In the genomic region with DNA sequence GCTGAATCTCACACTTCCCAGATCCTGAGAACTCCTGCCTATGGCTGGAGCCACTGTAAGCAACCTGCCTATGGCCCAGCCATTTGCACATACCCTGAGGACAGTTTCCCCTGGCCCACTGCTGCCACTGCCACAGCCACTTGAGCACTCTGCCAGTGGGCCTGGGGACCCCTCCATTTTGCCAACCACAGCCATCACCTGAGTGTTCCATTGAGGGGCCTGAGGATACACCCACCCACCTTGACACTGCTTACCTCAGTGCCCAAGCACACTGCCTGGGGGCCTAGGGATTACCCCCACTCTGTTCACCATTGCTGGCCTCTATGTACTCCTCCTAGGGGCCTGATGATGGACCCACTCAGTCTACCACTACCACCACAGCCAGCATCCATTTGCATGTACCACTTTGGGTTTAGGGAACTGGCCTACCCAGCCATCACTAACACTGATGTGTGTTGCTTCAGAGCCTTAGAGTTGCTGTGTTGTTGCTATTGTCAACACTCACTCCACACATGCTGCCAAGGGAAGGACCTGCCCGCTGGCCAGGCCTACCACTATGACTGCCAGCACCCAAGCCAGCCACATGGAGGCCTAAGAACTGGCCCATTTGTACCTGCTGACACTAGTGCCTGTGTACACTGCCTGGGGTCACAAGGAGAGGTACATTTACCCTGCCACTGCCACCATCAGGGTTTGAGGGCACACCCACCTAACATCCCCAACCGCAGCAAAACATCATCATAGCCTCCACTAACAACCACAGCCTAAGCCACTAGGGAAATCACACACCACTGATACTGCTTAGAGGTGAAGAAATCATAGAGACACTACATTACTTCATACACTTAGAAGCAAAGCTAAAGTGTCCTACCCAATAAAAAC, we compare ENCODE assay signal across 29 cellular contexts. TPM values are rescaled to one million over a fixed set of nuclear protein-coding genes. Genes with fewer than 3 reads are reported as not detected.
DNase-seq lines count a peak whose midpoint lies in the region; ATAC-seq and TF ChIP-seq lines count a peak whose summit lies in the region.
"Had no signal": no experiment of that assay in that cellular context is flagged by ENCODE, and none has a peak within 500 bp of the region (broad histone marks: within the 10 kb centered on the region; RNA-seq: fewer than 3 reads in every experiment).

No MANE protein-coding gene starts in this region.

- H3K4me3 Mint-ChIP-seq in activated CD8-positive, alpha-beta memory T cell treated with anti-CD3 and anti-CD28 coated beads, Interleukin-2, amount 10 ng/mL, durations not matched to agents 7 days and 5 days, result no peak overlapping the region
- H3K4me3 Mint-ChIP-seq in progenitor cell of endocrine pancreas (ENCODE audit: low read depth), result no peak overlapping the region
- H3K4me3 Mint-ChIP-seq: activated B cell treated with CpG ODN at 0.5 μM for 24 hours, neural progenitor cell had no signal

- peak overlapping the region; percentile 5 for H2AFZ ChIP-seq in IMR-90 (replicated peaks; ENCODE audit: low read length, poor library complexity)
- H2AFZ ChIP-seq: neural progenitor cell, PC-9 had no signal

- H2BK15ac ChIP-seq in IMR-90 (ENCODE audit: low read depth, low read length), result no peak overlapping the region

- peak overlapping the region; percentile 9; the same call in 1 of the 2 replicates for H4K91ac ChIP-seq in IMR-90 (ENCODE audit: insufficient read depth, low read depth, low read length)

- H2BK5ac ChIP-seq in IMR-90 (ENCODE audit: low read depth, low read length, poor library complexity, severe bottlenecking), result no peak overlapping the region

- peak overlapping the region; percentile 53 for H3K27ac Mint-ChIP-seq in activated CD8-positive, alpha-beta memory T cell treated with anti-CD3 and anti-CD28 coated beads, Interleukin-2, amount 10 ng/mL, durations not matched to agents 7 days and 5 days
- H3K27ac Mint-ChIP-seq in progenitor cell of endocrine pancreas, result no peak overlapping the region
- H3K27ac Mint-ChIP-seq: activated B cell treated with CpG ODN at 0.5 μM for 24 hours, neural progenitor cell had no signal

- no peak overlapping the region for H3K9ac ChIP-seq in IMR-90 (ENCODE audit: low read depth, low read length)
- H3K9ac ChIP-seq: neural progenitor cell, SK-N-SH had no signal

- H3K9me3 Mint-ChIP-seq in activated CD8-positive, alpha-beta memory T cell treated with anti-CD3 and anti-CD28 coated beads, Interleukin-2, amount 10 ng/mL, durations not matched to agents 7 days and 5 days (ENCODE audit: low read depth), result peaks cover 10% of the 10 kb centered on the region
- peaks cover 11% of the 10 kb centered on the region for H3K9me3 Mint-ChIP-seq in progenitor cell of endocrine pancreas (ENCODE audit: low read depth)

- H3K36me3 Mint-ChIP-seq in activated CD8-positive, alpha-beta memory T cell treated with anti-CD3 and anti-CD28 coated beads, Interleukin-2, amount 10 ng/mL, durations not matched to agents 7 days and 5 days, result peaks cover 46% of the 10 kb centered on the region
- no peaks in the 10 kb centered on the region for H3K36me3 Mint-ChIP-seq in progenitor cell of endocrine pancreas (ENCODE audit: insufficient read depth)
- H3K36me3 Mint-ChIP-seq: neural progenitor cell had no signal

- no peaks in the 10 kb centered on the region for H3K9me3 ChIP-seq in IMR-90 (ENCODE audit: control insufficient read depth, insufficient read depth, low read length)
- no peaks in the 10 kb centered on the region for H3K9me3 ChIP-seq in effector memory CD4-positive, alpha-beta T cell (ENCODE audit: control insufficient read depth, low read length)
- H3K9me3 ChIP-seq: SK-N-SH had no signal

- H3K4me3 ChIP-seq in IMR-90 (ENCODE audit: insufficient read depth, low read depth, low read length) (no peak overlapping the region), foreskin fibroblast (ENCODE audit: low read depth in 1 of 2, low read length in 2 of 2) (no peak overlapping the region)
- H3K4me3 ChIP-seq in effector memory CD4-positive, alpha-beta T cell (ENCODE audit: insufficient read depth, low read depth, low read length, poor library complexity, severe bottlenecking), result no peak overlapping the region
- H3K4me3 ChIP-seq: neural progenitor cell, PC-9 had no signal

- H3K4me1 ChIP-seq in IMR-90 (ENCODE audit: control insufficient read depth, insufficient read depth, low read length), result peaks cover 12% of the 10 kb centered on the region
- no peaks in the 10 kb centered on the region for H3K4me1 ChIP-seq in effector memory CD4-positive, alpha-beta T cell (ENCODE audit: control insufficient read depth, insufficient read depth, low read length, poor library complexity, severe bottlenecking)
- H3K4me1 ChIP-seq: Caco-2, neural progenitor cell had no signal

- no peak overlapping the region for H4K5ac ChIP-seq in IMR-90 (ENCODE audit: low read depth, low read length)

- no peaks in the 10 kb centered on the region for H3K27me3 Mint-ChIP-seq in activated CD8-positive, alpha-beta memory T cell treated with anti-CD3 and anti-CD28 coated beads, Interleukin-2, amount 10 ng/mL, durations not matched to agents 7 days and 5 days
- peaks cover 20% of the 10 kb centered on the region for H3K27me3 Mint-ChIP-seq in progenitor cell of endocrine pancreas

- H3K18ac ChIP-seq in IMR-90 (ENCODE audit: low read depth, low read length), result no peak overlapping the region

- BruUV-seq in IMR-90 (replicated peaks; lab: Mats Ljungman, UMichigan), result no TSS peak

- no peaks in the 10 kb centered on the region for H3K27me3 ChIP-seq in IMR-90 (ENCODE audit: control insufficient read depth, insufficient read depth, low read length)
- no peaks in the 10 kb centered on the region for H3K27me3 ChIP-seq in effector memory CD4-positive, alpha-beta T cell (replicated peaks; ENCODE audit: control insufficient read depth, insufficient read depth, low read length, poor library complexity, severe bottlenecking)
- H3K27me3 ChIP-seq: neural progenitor cell had no signal

- in situ Hi-C loops in IMR-90 (cut with MboI; ENCODE audit: low sequenced_read_pairs), result no loop called here

- no peaks in the 10 kb centered on the region for H3K79me1 ChIP-seq in IMR-90 (ENCODE audit: low read depth in 1 of 2, low read length in 2 of 2)

- H3K27ac ChIP-seq in IMR-90 (ENCODE audit: insufficient read depth, low read length), result no peak overlapping the region
- H3K27ac ChIP-seq in effector memory CD4-positive, alpha-beta T cell (ENCODE audit: insufficient read depth, low read length, poor library complexity, severe bottlenecking), result no peak overlapping the region
- H3K27ac ChIP-seq: neural progenitor cell, PC-9 had no signal

- no peaks in the 10 kb centered on the region for H3K36me3 ChIP-seq in IMR-90 (ENCODE audit: control insufficient read depth, insufficient read depth, low read length)
- H3K36me3 ChIP-seq in effector memory CD4-positive, alpha-beta T cell (ENCODE audit: control insufficient read depth, insufficient read depth, low read length), result no peaks in the 10 kb centered on the region
- H3K36me3 ChIP-seq: neural progenitor cell had no signal

- no peak overlapping the region for H3K4me2 ChIP-seq in IMR-90 (ENCODE audit: low read depth, low read length)
- H3K4me2 ChIP-seq: neural progenitor cell, PC-9, SK-N-SH had no signal

- H3K14ac ChIP-seq in IMR-90 (replicated peaks; ENCODE audit: low read depth, low read length), result no peak overlapping the region

- intact Hi-C loops in IMR-90 (cut with micrococcal nuclease), result no loop called here

- peak; percentile 72 for ATAC-seq in activated CD8-positive, alpha-beta memory T cell treated with anti-CD3 and anti-CD28 coated beads, Interleukin-2, amount 10 ng/mL, durations not matched to agents 7 days and 5 days
- no peak for ATAC-seq in IMR-90 (ENCODE audit: low read depth)
- ATAC-seq: left colon had no signal

- no peak for TF ChIP-seq RAD21 in IMR-90 (IDR thresholded peaks at IDR 0.05; ENCODE audit: low read length)

- TF ChIP-seq POLR2A in IMR-90 (IDR thresholded peaks at IDR 0.05; ENCODE audit: low read depth, low read length), result no peak

- TF ChIP-seq CTCF in IMR-90 (conservative IDR thresholded peaks at IDR 0.05; ENCODE audit: low read depth, low read length), result no peak
- no peak for TF ChIP-seq CTCF in progenitor cell of endocrine pancreas (IDR thresholded peaks at IDR 0.05; ENCODE audit: unreplicated experiment)
- no peak for TF ChIP-seq CTCF in foreskin fibroblast (IDR thresholded peaks at IDR 0.05; ENCODE audit: low read depth, low read length)

- H2BK120ac ChIP-seq in IMR-90 (ENCODE audit: low read depth, low read length), result no peak overlapping the region; the same call in 1 of the 2 replicates

- WGBS in IMR-90 (ENCODE audit: extremely low coverage in 2 of 2, insufficient read length in 1 of 2), 2 experiments, result no CpG with 5 or more reads among the region's 2 CpGs

- peaks cover 35% of the 10 kb centered on the region for H3K4me1 Mint-ChIP-seq in activated CD8-positive, alpha-beta memory T cell treated with anti-CD3 and anti-CD28 coated beads, Interleukin-2, amount 10 ng/mL, durations not matched to agents 7 days and 5 days
- no peaks in the 10 kb centered on the region for H3K4me1 Mint-ChIP-seq in progenitor cell of endocrine pancreas (ENCODE audit: low read depth)
- H3K4me1 Mint-ChIP-seq: activated B cell treated with CpG ODN at 0.5 μM for 24 hours, neural progenitor cell had no signal

- no peak overlapping the region for H3K56ac ChIP-seq in IMR-90 (ENCODE audit: extremely low read depth, insufficient read depth, low read length)

- DNase-seq in activated CD8-positive, alpha-beta memory T cell treated with anti-CD3 and anti-CD28 coated beads, Interleukin-2, amount 10 ng/mL, durations not matched to agents 7 days and 5 days, result peak; percentile 74
- DNase-seq in activated CD8-positive, alpha-beta memory T cell treated with anti-CD3 and anti-CD28 coated beads for 24 hours, result no peak
- no peak for DNase-seq in IMR-90
- DNase-seq in ecto neural progenitor cell (ENCODE audit: low spot score), result peak; percentile 19
- peak; percentile 3 for DNase-seq in progenitor cell of endocrine pancreas (ENCODE audit: low spot score, unreplicated experiment)
- DNase-seq in NOMO-1 treated with dmso at 0.1 percent for 144 hours (lab: John Stamatoyannopoulos, UW; ENCODE audit: unreplicated experiment), result no peak
- no peak for DNase-seq in foreskin fibroblast
- DNase-seq in effector memory CD4-positive, alpha-beta T cell, result no peak
- DNase-seq: 8988T; activated B cell treated with CpG ODN at 0.5 μM for 24 hours; activated effector memory CD4-positive, alpha-beta T cell treated with anti-CD3 and anti-CD28 coated beads, Interleukin-2, amount 50 U/mL, for 16 hours; AML-193; aorta; Caco-2; cerebellar nuclear complex; effector CD8-positive, alpha-beta T cell; H7; left colon; NCI-H1048; NCI-H1930; NCI-H226; NCI-H82; PC-9; SK-N-SH; stimulated activated CD4-positive, alpha-beta T cell treated with anti-CD3 and anti-CD28 coated beads, Interleukin-4, amount 100 ng/mL, for 1 hour; T-helper 9 cell had no signal

- peaks cover 8% of the 10 kb centered on the region; the same call in 1 of the 2 replicates for H3K9me1 ChIP-seq in IMR-90 (ENCODE audit: insufficient read depth, low read length)

- H4K20me1 ChIP-seq in IMR-90 (ENCODE audit: insufficient read depth, low read length), result no peaks in the 10 kb centered on the region

- H2BK20ac ChIP-seq in IMR-90 (ENCODE audit: low read depth, low read length), result no peak overlapping the region

- H2AK9ac ChIP-seq in IMR-90 (replicated peaks; ENCODE audit: low read depth, low read length, poor library complexity), result no peak overlapping the region

- dilution Hi-C loops in IMR-90 (cut with HindIII; ENCODE audit: low sequenced_read_pairs, unreplicated experiment), result no loop called here

- no peak overlapping the region for H3K23ac ChIP-seq in IMR-90 (ENCODE audit: low read depth, low read length)

- CTCF ChIA-PET in activated CD8-positive, alpha-beta memory T cell treated with anti-CD3 and anti-CD28 coated beads, Interleukin-2, amount 10 ng/mL, durations not matched to agents 7 days and 5 days (lab: Charles Lee), result interaction anchor here (1.0 to 1.5 kb wide), 3 partner anchors 12 to 29 kb away, joined by 3 to 5 read pairs (median 3); no protein-coding TSS in a partner anchor
- CTCF ChIA-PET in IMR-90 (lab: Yijun Ruan, JAX), result interaction anchor here (1.1 to 2.5 kb wide), 2 partner anchors 11 kb away, joined by 3 to 8 read pairs; no protein-coding TSS in a partner anchor

- no peak overlapping the region for H4K8ac ChIP-seq in IMR-90 (ENCODE audit: low read depth in 2 of 2, low read length in 2 of 2)

- 0 out of 2 replicates have a peak overlapping the region, but pooled peaks have one; percentile 21 for H3K4ac ChIP-seq in IMR-90 (ENCODE audit: low read depth, low read length)

- H2AK5ac ChIP-seq in IMR-90 (ENCODE audit: low read depth, low read length), result peak overlapping the region; percentile 33; the same call in 1 of the 2 replicates

- POLR2A ChIA-PET in IMR-90 (lab: Charles Lee; ENCODE audit: unreplicated experiment), result no interaction called here

RNA-seq across cellular contexts. Expression of a gene that starts 45.9 kb away (rescaled TPM):
- total RNA-seq in activated CD8-positive, alpha-beta memory T cell treated with anti-CD3 and anti-CD28 coated beads, Interleukin-2, amount 10 ng/mL, durations not matched to agents 7 days and 5 days, result not detected
- total RNA-seq in IMR-90 (2012; rRNA removed) (not detected in 2 replicates), progenitor cell of endocrine pancreas (not detected in 2 replicates)
- not detected in 2 replicates for polyA plus RNA-seq in IMR-90 (2012; rRNA removed)
- not detected in 2 replicates for polyA plus RNA-seq in IMR-90 (2012; cell fraction: cytosol; rRNA removed)
- polyA plus RNA-seq in IMR-90 (2012; cell fraction: nucleus; rRNA removed; ENCODE audit: low replicate concordance), result 0.03 TPM in 1 of 2 replicates, not detected in the other
- total RNA-seq: activated B cell treated with CpG ODN at 0.5 μM for 24 hours, Caco-2, H7, left colon, LHCN-M2, urinary bladder had no signal
- polyA plus RNA-seq: aorta, SK-N-SH had no signal

Comparison
In these comparisons a context has a peak if more than half of its experiments do, and no peak if none do; other contexts are left out.
1. DNase-seq: peak in activated CD8-positive, alpha-beta memory T cell treated with anti-CD3 and anti-CD28 coated beads, Interleukin-2, amount 10 ng/mL, durations not matched to agents 7 days and 5 days (single experiment), ecto neural progenitor cell (single experiment) and progenitor cell of endocrine pancreas (single experiment); none in activated CD8-positive, alpha-beta memory T cell treated with anti-CD3 and anti-CD28 coated beads for 24 hours (single experiment), IMR-90 (single experiment), NOMO-1 treated with dmso at 0.1 percent for 144 hours (single experiment), foreskin fibroblast (0 of 2) and effector memory CD4-positive, alpha-beta T cell (0 of 3).